Comparison of ENCODE assay signal across 29 cellular contexts in the genomic region with DNA sequence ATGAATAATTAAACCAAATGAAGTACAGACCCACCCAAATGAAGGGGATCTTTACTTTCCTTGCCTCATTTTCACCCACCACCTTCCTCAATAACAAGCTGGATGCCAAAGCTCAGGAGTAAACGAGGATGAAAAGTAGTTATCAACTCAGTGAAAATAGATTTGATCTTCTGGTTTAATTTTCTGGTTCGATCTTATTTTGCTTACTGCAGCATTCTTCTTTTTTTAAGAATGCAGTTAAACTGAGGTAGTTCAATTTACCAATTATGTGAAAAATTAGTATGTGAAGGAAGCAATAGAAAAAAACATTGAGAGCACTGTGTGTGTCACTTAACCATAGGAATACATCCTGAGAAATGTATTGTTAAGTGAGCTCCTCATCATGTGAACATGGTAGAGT.
"Had no signal": no experiment of that assay in that cellular context is flagged by ENCODE, and none has a peak within 500 bp of the region (broad histone marks: within the 10 kb centered on the region; RNA-seq: fewer than 3 reads in every experiment).

No MANE protein-coding gene starts in this region.

- H3K27ac Mint-ChIP-seq: stimulated activated effector memory CD8-positive, alpha-beta T cell treated with anti-CD3 and anti-CD28 coated beads, Interleukin-12 subunit alpha, Interleukin-12 subunit beta, amount 100 ng/mL, for 72 hours; stimulated activated memory B cell treated with anti-CD40 and anti-IgM and Interleukin-4, amounts not matched to agents 10 μg/mL and 1 μg/mL and 100 μg/mL, for 72 hours; stimulated activated naive B cell treated with anti-CD40 and anti-IgM and Interleukin-4, amounts not matched to agents 10 μg/mL and 1 μg/mL and 100 μg/mL, for 72 hours; stimulated activated naive CD8-positive, alpha-beta T cell treated with anti-CD3 and anti-CD28 coated beads, Interleukin-15, amount 100 ng/mL, for 72 hours; stimulated activated naive CD8-positive, alpha-beta T cell treated with anti-CD3 and anti-CD28 coated beads, Interleukin-15, Interleukin-2, amounts not matched to agents 100 ng/mL and 50 ng/mL, for 24 hours; type B pancreatic cell had no signal

- H3K27me3 Mint-ChIP-seq: stimulated activated memory B cell treated with anti-CD40 and anti-IgM and Interleukin-4, amounts not matched to agents 10 μg/mL and 1 μg/mL and 100 μg/mL, for 72 hours; stimulated activated naive B cell treated with anti-CD40 and anti-IgM and Interleukin-4, amounts not matched to agents 10 μg/mL and 1 μg/mL and 100 μg/mL, for 72 hours; stimulated activated naive CD8-positive, alpha-beta T cell treated with anti-CD3 and anti-CD28 coated beads, Interleukin-15, amount 100 ng/mL, for 72 hours; stimulated activated naive CD8-positive, alpha-beta T cell treated with anti-CD3 and anti-CD28 coated beads, Interleukin-15, Interleukin-2, amounts not matched to agents 100 ng/mL and 50 ng/mL, for 24 hours; type B pancreatic cell had no signal

- H3K36me3 Mint-ChIP-seq: stimulated activated effector memory CD8-positive, alpha-beta T cell treated with anti-CD3 and anti-CD28 coated beads, Interleukin-12 subunit alpha, Interleukin-12 subunit beta, amount 100 ng/mL, for 72 hours; stimulated activated memory B cell treated with anti-CD40 and anti-IgM and Interleukin-4, amounts not matched to agents 10 μg/mL and 1 μg/mL and 100 μg/mL, for 72 hours; stimulated activated naive B cell treated with anti-CD40 and anti-IgM and Interleukin-4, amounts not matched to agents 10 μg/mL and 1 μg/mL and 100 μg/mL, for 72 hours; type B pancreatic cell had no signal

- H3K9me3 Mint-ChIP-seq: stimulated activated naive CD8-positive, alpha-beta T cell treated with anti-CD3 and anti-CD28 coated beads, Interleukin-15, Interleukin-2, amounts not matched to agents 100 ng/mL and 50 ng/mL, for 24 hours; type B pancreatic cell had no signal

- DNase-seq: stimulated activated CD4-positive, alpha-beta T cell treated with anti-CD3 and anti-CD28 coated beads, Interleukin-2, amount 100 ng/mL, for 48 hours; stimulated activated CD4-positive, alpha-beta T cell treated with anti-CD3 and anti-CD28 coated beads, Interleukin-4, amount 100 ng/mL, for 1 hour; stimulated activated CD4-positive, alpha-beta T cell treated with anti-CD3 and anti-CD28 coated beads, Interleukin-4, amount 100 ng/mL, for 24 hours; stimulated activated CD4-positive, alpha-beta T cell treated with anti-CD3 and anti-CD28 coated beads, Interleukin-4, amount 100 ng/mL, for 4 hours; stimulated activated CD8-positive, alpha-beta memory T cell treated with anti-CD3 and anti-CD28 coated beads, Interleukin-4, amount 100 ng/mL, for 48 hours; stimulated activated naive B cell treated with anti-CD40 and anti-IgM and Interleukin-4, amounts not matched to agents 10 μg/mL and 1 μg/mL and 100 μg/mL, for 72 hours; stimulated activated naive CD4-positive, alpha-beta T cell; stimulated activated naive CD4-positive, alpha-beta T cell treated with Interleukin-2 at 50 U/mL for 16 hours; stimulated activated naive CD8-positive, alpha-beta T cell treated with anti-CD3 and anti-CD28 coated beads, Interleukin-15, amount 100 ng/mL, for 72 hours; stimulated activated naive CD8-positive, alpha-beta T cell treated with anti-CD3 and anti-CD28 coated beads, Interleukin-15, Interleukin-2, amounts not matched to agents 100 U/mL and 50 U/mL, for 24 hours; stomach; substantia nigra; testis; thyroid gland; tibial artery; transverse colon; trophoblast cell; upper lobe of left lung; upper lobe of right lung; uterus had no signal

- FAIRE-seq: urothelium cell line had no signal

- H3K4me3 Mint-ChIP-seq: stimulated activated effector memory CD8-positive, alpha-beta T cell treated with anti-CD3 and anti-CD28 coated beads, Interleukin-12 subunit alpha, Interleukin-12 subunit beta, amount 100 ng/mL, for 72 hours; stimulated activated memory B cell treated with anti-CD40 and anti-IgM and Interleukin-4, amounts not matched to agents 10 μg/mL and 1 μg/mL and 100 μg/mL, for 72 hours; stimulated activated naive B cell treated with anti-CD40 and anti-IgM and Interleukin-4, amounts not matched to agents 10 μg/mL and 1 μg/mL and 100 μg/mL, for 72 hours; stimulated activated naive CD8-positive, alpha-beta T cell treated with anti-CD3 and anti-CD28 coated beads, Interleukin-15, amount 100 ng/mL, for 72 hours; stimulated activated naive CD8-positive, alpha-beta T cell treated with anti-CD3 and anti-CD28 coated beads, Interleukin-15, Interleukin-2, amounts not matched to agents 100 ng/mL and 50 ng/mL, for 24 hours; type B pancreatic cell had no signal

- ATAC-seq: stimulated activated effector memory CD8-positive, alpha-beta T cell treated with anti-CD3 and anti-CD28 coated beads, Interleukin-12 subunit alpha, Interleukin-12 subunit beta, amount 100 ng/mL, for 72 hours; stimulated activated memory B cell treated with anti-CD40 and anti-IgM and Interleukin-4, amounts not matched to agents 10 μg/mL and 1 μg/mL and 100 μg/mL, for 72 hours; stimulated activated naive B cell treated with anti-CD40 and anti-IgM and Interleukin-4, amounts not matched to agents 10 μg/mL and 1 μg/mL and 100 μg/mL, for 72 hours; stimulated activated naive CD8-positive, alpha-beta T cell treated with anti-CD3 and anti-CD28 coated beads, Interleukin-15, amount 100 ng/mL, for 72 hours; stimulated activated naive CD8-positive, alpha-beta T cell treated with anti-CD3 and anti-CD28 coated beads, Interleukin-15, Interleukin-2, amounts not matched to agents 100 U/mL and 50 U/mL, for 24 hours; upper lobe of right lung had no signal

- H3K27me3 ChIP-seq: stomach, suprapubic skin, testis, thyroid gland, tibial artery, tibial nerve, transverse colon, upper lobe of left lung, upper lobe of right lung, uterus, vagina had no signal

- H3K4me3 ChIP-seq: stomach, suprapubic skin, testis, thoracic aorta, thyroid gland, tibial artery, tibial nerve, transverse colon, upper lobe of left lung, upper lobe of right lung, uterus, vagina had no signal

- H3K4me1 Mint-ChIP-seq: stimulated activated effector memory CD8-positive, alpha-beta T cell treated with anti-CD3 and anti-CD28 coated beads, Interleukin-12 subunit alpha, Interleukin-12 subunit beta, amount 100 ng/mL, for 72 hours; stimulated activated memory B cell treated with anti-CD40 and anti-IgM and Interleukin-4, amounts not matched to agents 10 μg/mL and 1 μg/mL and 100 μg/mL, for 72 hours; stimulated activated naive B cell treated with anti-CD40 and anti-IgM and Interleukin-4, amounts not matched to agents 10 μg/mL and 1 μg/mL and 100 μg/mL, for 72 hours; stimulated activated naive CD8-positive, alpha-beta T cell treated with anti-CD3 and anti-CD28 coated beads, Interleukin-15, amount 100 ng/mL, for 72 hours had no signal

- H3K36me3 ChIP-seq: stomach, suprapubic skin, thoracic aorta, thyroid gland, tibial artery, tibial nerve, transverse colon, upper lobe of left lung, upper lobe of right lung, uterus, vagina had no signal

- H3K9me3 ChIP-seq: stomach, suprapubic skin, testis, thoracic aorta, thyroid gland, tibial artery, tibial nerve, transverse colon, upper lobe of left lung, upper lobe of right lung, uterus, vagina had no signal

- H3K4me1 ChIP-seq: stomach, suprapubic skin, testis, thyroid gland, tibial artery, tibial nerve, transverse colon, upper lobe of left lung, upper lobe of right lung, uterus, vagina had no signal

- H3K27ac ChIP-seq: stomach, suprapubic skin, testis, thoracic aorta, thyroid gland, tibial artery, tibial nerve, transverse colon, upper lobe of left lung, upper lobe of right lung, uterus, vagina had no signal
